In the genomic region with DNA sequence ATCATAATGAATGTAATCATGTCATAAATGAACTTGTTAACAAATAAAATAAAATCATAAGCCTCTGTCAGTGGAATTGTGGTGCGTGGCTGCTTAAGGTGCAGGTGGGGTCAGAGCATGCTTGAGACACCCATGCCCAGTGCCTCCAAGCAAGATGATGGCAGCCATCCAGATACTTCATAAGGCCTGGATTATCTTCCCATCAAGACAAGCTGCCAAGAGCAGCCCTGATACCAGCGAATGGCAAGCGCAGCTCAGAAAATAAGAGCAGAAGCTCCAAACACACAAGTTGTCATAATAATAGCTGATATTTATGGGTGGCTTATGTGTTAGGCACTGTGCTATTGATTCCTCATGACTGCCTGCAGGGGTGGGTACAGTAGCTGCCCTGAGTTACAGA, we compare ENCODE assay signal across 27 cellular contexts. TPM values are rescaled to one million over a fixed set of nuclear protein-coding genes. Genes with fewer than 3 reads are reported as not detected.
"Had no signal": no experiment of that assay in that cellular context is flagged by ENCODE, and none has a peak within 500 bp of the region (broad histone marks: within the 10 kb centered on the region; RNA-seq: fewer than 3 reads in every experiment).

No MANE protein-coding gene starts in this region.

- ATAC-seq: activated CD8-positive, alpha-beta T cell treated with anti-CD3 and anti-CD28 coated beads, Interleukin-2, amount 10 ng/mL, durations not matched to agents 7 days and 5 days; activated naive CD4-positive, alpha-beta T cell treated with anti-CD3 and anti-CD28 coated beads, Interleukin-2, amount 50 U/mL, for 72 hours; activated naive CD8-positive, alpha-beta T cell treated with anti-CD3 and anti-CD28 coated beads, Interleukin-2, amount 50 U/mL, for 24 hours; activated T-cell treated with anti-CD3 and anti-CD28 coated beads, Interleukin-2, amount 50 U/mL, for 4 hours; PC-3; T-helper 17 cell had no signal

- H3K4me1 ChIP-seq: SJSA1 had no signal

- H3K4me2 ChIP-seq: KMS-11 had no signal

- H3K4me3 ChIP-seq: cardiac muscle cell, MG63, SJSA1 had no signal

- H3K27ac ChIP-seq: brain microvascular endothelial cell, cardiac muscle cell, KMS-11, SJSA1 had no signal

- DNase-seq: activated CD4-positive, alpha-beta T cell treated with anti-CD3 and anti-CD28 coated beads for 48 hours; activated CD4-positive, alpha-beta T cell treated with anti-CD3 and anti-CD28 coated beads, Interleukin-2, amount 50 U/mL, for 4 hours; activated CD4-positive, CD25-positive, alpha-beta regulatory T cell treated with anti-CD3 and anti-CD28 coated beads, Interleukin-2, amount 50 U/mL, for 72 hours; activated CD8-positive, alpha-beta memory T cell treated with anti-CD3 and anti-CD28 coated beads, Interleukin-2, amount 50 U/mL, for 48 hours; activated CD8-positive, alpha-beta T cell treated with anti-CD3 and anti-CD28 coated beads, Interleukin-2, amount 10 ng/mL, durations not matched to agents 7 days and 5 days; activated effector memory CD4-positive, alpha-beta T cell treated with anti-CD3 and anti-CD28 coated beads, Interleukin-2, amount 50 U/mL, for 16 hours; activated naive CD4-positive, alpha-beta T cell treated with Interleukin-2 at 50 U/mL for 16 hours; activated naive CD8-positive, alpha-beta T cell treated with anti-CD3 and anti-CD28 coated beads, Interleukin-2, amount 50 U/mL, for 24 hours; activated T-cell treated with anti-CD3 and anti-CD28 coated beads, Interleukin-2, amount 50 U/mL, for 4 hours; brain microvascular endothelial cell; MG63; MV-4-11; NCI-H1092 treated with DMSO at 0.1 percent for 48 hours; NCI-H1436 treated with DMSO at 0.1 percent for 48 hours; NCI-H2029; NCI-H2107; NCI-H2171 treated with DMSO at 0.1 percent for 48 hours; NCI-H226; NCI-H69; PC-3; SHP77; T-helper 17 cell; T-helper 9 cell had no signal

- H3K36me3 ChIP-seq: brain microvascular endothelial cell, cardiac muscle cell, MG63, SJSA1 had no signal

- H3K9me3 ChIP-seq: MG63, SJSA1 had no signal

- H3K27me3 ChIP-seq: MG63 had no signal

RNA-seq across cellular contexts. Expression of gene LMX1B, which starts 21.8 kb away (rescaled TPM):
- total RNA-seq: activated CD8-positive, alpha-beta T cell treated with anti-CD3 and anti-CD28 coated beads, Interleukin-2, amount 10 ng/mL, durations not matched to agents 7 days and 5 days; activated naive CD4-positive, alpha-beta T cell treated with anti-CD3 and anti-CD28 coated beads, Interleukin-2, amount 50 U/mL, for 72 hours; activated T-cell treated with anti-CD3 and anti-CD28 coated beads, Interleukin-2, amount 50 U/mL, for 4 hours; cardiac muscle cell; SJSA1; T-helper 17 cell had no signal
